16 cellular contexts compared by ENCODE assay signal in the genomic region with DNA sequence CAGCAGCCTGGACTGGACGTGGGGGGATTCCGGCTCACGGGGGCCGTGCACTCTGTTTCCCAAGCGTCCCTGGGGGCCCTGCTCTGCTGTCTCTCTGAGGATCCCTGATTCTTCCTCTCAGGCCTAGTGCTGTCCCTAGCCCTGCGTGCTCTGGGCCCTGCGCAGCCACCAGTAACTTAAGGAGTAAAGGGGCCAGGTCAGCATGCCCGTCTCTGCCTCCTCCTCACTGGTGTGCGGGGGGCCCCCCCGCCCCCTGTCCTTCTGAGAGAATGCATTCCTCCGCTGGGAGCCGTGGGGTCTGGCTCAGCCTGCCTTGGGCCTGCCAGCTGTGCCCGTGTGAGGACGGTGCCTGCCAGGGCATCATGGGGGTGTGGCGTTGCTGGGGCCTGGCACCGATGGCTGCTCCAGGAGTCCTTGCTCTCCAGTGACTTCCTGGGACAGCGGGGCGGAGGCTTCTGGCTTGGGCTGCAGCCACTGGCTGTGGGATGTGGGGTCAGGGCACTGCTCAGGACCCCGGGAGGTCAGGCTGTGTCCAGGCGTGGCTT.
DNase-seq lines count a peak whose midpoint lies in the region; ATAC-seq, FAIRE-seq and TF ChIP-seq lines count a peak whose summit lies in the region.
"Had no signal": no experiment of that assay in that cellular context is flagged by ENCODE, and none has a peak within 500 bp of the region (broad histone marks: within the 10 kb centered on the region; RNA-seq: fewer than 3 reads in every experiment).

No MANE protein-coding gene starts in this region.

- POLR2A ChIA-PET in activated CD4-positive, alpha-beta T cell treated with anti-CD3 and anti-CD28 coated beads, Interleukin-2, amount 10 ng/mL, durations not matched to agents 7 days and 5 days (lab: Charles Lee) = no interaction called here
- POLR2A ChIA-PET in HepG2 (lab: Yijun Ruan, JAX) = no interaction called here
- POLR2A ChIA-PET in activated CD4-positive, alpha-beta T cell treated with anti-CD3 and anti-CD28 coated beads for 36 hours (lab: Charles Lee) = no interaction called here

- ATAC-seq in RWPE2 (ENCODE audit: low read depth) (peak; percentile 52), HepG2 (peak; percentile 11; the same call in 2 of the 3 replicates), HG03439 (IDR thresholded peaks at IDR 0.05; ENCODE audit: unreplicated experiment) (no peak)
- no peak for ATAC-seq in activated CD4-positive, alpha-beta T cell treated with anti-CD3 and anti-CD28 coated beads for 36 hours

- no peak overlapping the region for H3K27ac ChIP-seq in RWPE2 (ENCODE audit: poor library complexity, severe bottlenecking)
- H3K27ac ChIP-seq in HepG2 (ENCODE audit: extremely low read length, insufficient read depth, low read length) = no peak overlapping the region
- H3K27ac ChIP-seq in spleen = peak overlapping the region in 7 of 8 donors; percentile 9 to 73 (median 54)
- H3K27ac ChIP-seq: A549, HL-60, KMS-11 had no signal

- H4K20me1 ChIP-seq in HepG2 (ENCODE audit: insufficient read depth, low read length) = no peaks in the 10 kb centered on the region

- H3K4me3 Mint-ChIP-seq in activated CD4-positive, alpha-beta T cell treated with anti-CD3 and anti-CD28 coated beads, Interleukin-2, amount 10 ng/mL, durations not matched to agents 7 days and 5 days = no peak overlapping the region
- H3K4me3 Mint-ChIP-seq in activated CD4-positive, alpha-beta T cell treated with anti-CD3 and anti-CD28 coated beads for 36 hours = no peak overlapping the region
- H3K4me3 Mint-ChIP-seq: activated naive CD4-positive, alpha-beta T cell treated with anti-CD3 and anti-CD28 coated beads, Interleukin-2, amount 50 U/mL, for 24 hours had no signal

- TF ChIP-seq RAD21 in HepG2 (CRISPR knock-in tag; IDR thresholded peaks at IDR 0.05) = no peak

- H3K4me2 ChIP-seq in HepG2 (ENCODE audit: low read depth, low read length) = no peak overlapping the region
- H3K4me2 ChIP-seq: KMS-11 had no signal

- no peaks in the 10 kb centered on the region for H3K36me3 Mint-ChIP-seq in activated CD4-positive, alpha-beta T cell treated with anti-CD3 and anti-CD28 coated beads, Interleukin-2, amount 10 ng/mL, durations not matched to agents 7 days and 5 days (ENCODE audit: low read depth)
- H3K36me3 Mint-ChIP-seq in activated CD4-positive, alpha-beta T cell treated with anti-CD3 and anti-CD28 coated beads for 36 hours (ENCODE audit: low read depth) = no peaks in the 10 kb centered on the region
- H3K36me3 Mint-ChIP-seq: activated naive CD4-positive, alpha-beta T cell treated with anti-CD3 and anti-CD28 coated beads, Interleukin-2, amount 50 U/mL, for 24 hours had no signal

- H3K36me3 ChIP-seq in RWPE2 (ENCODE audit: low read depth) = no peaks in the 10 kb centered on the region
- H3K36me3 ChIP-seq in HepG2 (replicated peaks in 1 of 2; ENCODE audit: control insufficient read depth in 1 of 2, insufficient read depth in 2 of 2, low read length in 2 of 2) = no peaks in the 10 kb centered on the region
- no peaks in the 10 kb centered on the region for H3K36me3 ChIP-seq in spleen

- CTCF ChIA-PET in activated CD4-positive, alpha-beta T cell treated with anti-CD3 and anti-CD28 coated beads, Interleukin-2, amount 10 ng/mL, durations not matched to agents 7 days and 5 days (lab: Charles Lee) = no interaction called here
- CTCF ChIA-PET in HepG2 (lab: Yijun Ruan, JAX; ENCODE audit: low intra/inter-chr PET ratio, low total read pairs) = no interaction called here
- CTCF ChIA-PET in activated CD4-positive, alpha-beta T cell treated with anti-CD3 and anti-CD28 coated beads for 36 hours (lab: Charles Lee) = interaction anchor here (0.6 kb wide), 1 partner anchor 388 kb away, joined by 3 read pairs; no protein-coding TSS in a partner anchor

- no peak overlapping the region for H3K9ac ChIP-seq in HepG2 (ENCODE audit: insufficient read depth, low read depth, low read length)
- H3K9ac ChIP-seq: KMS-11 had no signal

- intact Hi-C loops in HepG2 (cut with micrococcal nuclease; ENCODE audit: unreplicated experiment) (no loop called here), spleen (cut with DNase I; ENCODE audit: low total_unique reads) (no loop called here)
- intact Hi-C loops in activated CD4-positive, alpha-beta T cell treated with anti-CD3 and anti-CD28 coated beads for 36 hours (cut with DNase I, micrococcal nuclease) = no loop called here

- no peaks in the 10 kb centered on the region for H3K27me3 Mint-ChIP-seq in activated CD4-positive, alpha-beta T cell treated with anti-CD3 and anti-CD28 coated beads, Interleukin-2, amount 10 ng/mL, durations not matched to agents 7 days and 5 days
- H3K27me3 Mint-ChIP-seq in activated CD4-positive, alpha-beta T cell treated with anti-CD3 and anti-CD28 coated beads for 36 hours = no peaks in the 10 kb centered on the region
- H3K27me3 Mint-ChIP-seq: activated naive CD4-positive, alpha-beta T cell treated with anti-CD3 and anti-CD28 coated beads, Interleukin-2, amount 50 U/mL, for 24 hours had no signal

- in situ Hi-C loops in HepG2 (cut with HindIII; ENCODE audit: extremely low pct_ligation_motif_present, low pct_unique_long_range_greater_than_20kb) = no loop called here

- H3K9me3 ChIP-seq in RWPE2 (ENCODE audit: severe bottlenecking) (no peaks in the 10 kb centered on the region), HepG2 (ENCODE audit: low read length) (no peaks in the 10 kb centered on the region), spleen (peaks cover 0 to 1% (median 0%) of the 10 kb centered on the region in 8 donors)
- H3K9me3 ChIP-seq: A549 had no signal

- no TSS peak for BruUV-seq in HepG2 (replicated peaks; lab: Mats Ljungman, UMichigan)

- TF ChIP-seq POLR2A in HepG2 (IDR thresholded peaks at IDR 0.05; ENCODE audit: insufficient read depth in 1 of 2, low read depth in 2 of 2, low read length in 2 of 2) = no peak
- TF ChIP-seq POLR2A in spleen (IDR thresholded peaks at IDR 0.05) = no peak

- H3K27ac Mint-ChIP-seq in activated CD4-positive, alpha-beta T cell treated with anti-CD3 and anti-CD28 coated beads, Interleukin-2, amount 10 ng/mL, durations not matched to agents 7 days and 5 days = no peak overlapping the region
- H3K27ac Mint-ChIP-seq in activated CD4-positive, alpha-beta T cell treated with anti-CD3 and anti-CD28 coated beads for 36 hours = no peak overlapping the region
- H3K27ac Mint-ChIP-seq: activated naive CD4-positive, alpha-beta T cell treated with anti-CD3 and anti-CD28 coated beads, Interleukin-2, amount 50 U/mL, for 24 hours had no signal

- TF ChIP-seq EP300 in HepG2 (IDR thresholded peaks at IDR 0.05; ENCODE audit: low read depth in 2 of 2, low read length in 2 of 2) (no peak), HepG2 (CRISPR knock-in tag; IDR thresholded peaks at IDR 0.05; ENCODE audit: borderline replicate concordance) (no peak)

- H3K4me3 ChIP-seq in RWPE2 (ENCODE audit: severe bottlenecking) (no peak overlapping the region), HepG2 (replicated peaks in 1 of 3; ENCODE audit: insufficient read depth in 1 of 3, low read depth in 2 of 3, low read length in 3 of 3) (no peak overlapping the region), spleen (no peak overlapping the region)

- no peaks in the 10 kb centered on the region for H3K9me3 Mint-ChIP-seq in activated CD4-positive, alpha-beta T cell treated with anti-CD3 and anti-CD28 coated beads, Interleukin-2, amount 10 ng/mL, durations not matched to agents 7 days and 5 days
- no peaks in the 10 kb centered on the region for H3K9me3 Mint-ChIP-seq in activated CD4-positive, alpha-beta T cell treated with anti-CD3 and anti-CD28 coated beads for 36 hours (ENCODE audit: low read depth)
- H3K9me3 Mint-ChIP-seq: activated naive CD4-positive, alpha-beta T cell treated with anti-CD3 and anti-CD28 coated beads, Interleukin-2, amount 50 U/mL, for 24 hours had no signal

- H2AFZ ChIP-seq in HepG2 (ENCODE audit: low read length) = no peak overlapping the region

- TF ChIP-seq CTCF in RWPE2 (IDR thresholded peaks at IDR 0.05; ENCODE audit: poor library complexity, severe bottlenecking) (no peak), HepG2 (CRISPR knock-in tag; IDR thresholded peaks at IDR 0.05) (no peak), spleen (IDR thresholded peaks at IDR 0.05 in 8 of 11, conservative IDR thresholded peaks at IDR 0.05 in 3 of 11) (no peak)

- no peaks in the 10 kb centered on the region for H3K79me2 ChIP-seq in HepG2 (ENCODE audit: insufficient read depth, low read length)

- H3K27me3 ChIP-seq in RWPE2 (ENCODE audit: insufficient read depth, poor library complexity, severe bottlenecking) = no peaks in the 10 kb centered on the region
- H3K27me3 ChIP-seq in HepG2 (ENCODE audit: control insufficient read depth in 1 of 2, insufficient read depth in 2 of 2, low read length in 2 of 2) = peaks cover 3 to 31% of the 10 kb centered on the region in 2 experiments; a peak in 4 of 5 replicates
- no peaks in the 10 kb centered on the region for H3K27me3 ChIP-seq in spleen (replicated peaks in 1 of 7)

- WGBS in HepG2 (ENCODE audit: low lambda C conversion rate) = 39% methylated on average over 8 of the region's 20 CpGs
- WGBS in spleen, 5 donors = 47 to 75% (median 70%) methylated on average over 8 to 20 of the region's 20 CpGs

- peak; percentile 1 for DNase-seq in activated CD4-positive, alpha-beta T cell treated with anti-CD3 and anti-CD28 coated beads for 48 hours
- DNase-seq in activated CD4-positive, alpha-beta T cell treated with anti-CD3 and anti-CD28 coated beads, Interleukin-2, amount 10 ng/mL, durations not matched to agents 7 days and 5 days = no peak
- DNase-seq in RWPE2 (ENCODE audit: low spot score) = peak; percentile 67
- DNase-seq in HepG2 (ENCODE audit: low spot score) = no peak
- peak; percentile 69 for DNase-seq in spleen
- DNase-seq in T-helper 2 cell = no peak
- DNase-seq in activated CD4-positive, alpha-beta T cell treated with anti-CD3 and anti-CD28 coated beads for 36 hours = no peak
- DNase-seq: effector CD8-positive, alpha-beta T cell; NCI-H1436; NCI-H345; occipital lobe had no signal

- no peak for FAIRE-seq in HepG2 (lab: Jason Lieb, UNC)
- FAIRE-seq: A549 had no signal

- no peaks in the 10 kb centered on the region for H3K4me1 Mint-ChIP-seq in activated CD4-positive, alpha-beta T cell treated with anti-CD3 and anti-CD28 coated beads, Interleukin-2, amount 10 ng/mL, durations not matched to agents 7 days and 5 days
- H3K4me1 Mint-ChIP-seq in activated CD4-positive, alpha-beta T cell treated with anti-CD3 and anti-CD28 coated beads for 36 hours = no peaks in the 10 kb centered on the region
- H3K4me1 Mint-ChIP-seq: activated naive CD4-positive, alpha-beta T cell treated with anti-CD3 and anti-CD28 coated beads, Interleukin-2, amount 50 U/mL, for 24 hours had no signal

- H3K4me1 ChIP-seq in RWPE2 (ENCODE audit: insufficient read depth, poor library complexity, severe bottlenecking) = no peaks in the 10 kb centered on the region
- H3K4me1 ChIP-seq in HepG2 (ENCODE audit: insufficient read depth, low read length) = peaks cover 18% of the 10 kb centered on the region
- H3K4me1 ChIP-seq in spleen = peaks cover 0 to 18% (median 5%) of the 10 kb centered on the region in 6 donors
- H3K4me1 ChIP-seq: A549 had no signal

TF ChIP-seq in HepG2, 621 proteins besides CTCF, POLR2A, EP300 and RAD21 (continues in another document):
- TF ChIP-seq AGO2 (optimal IDR thresholded peaks at IDR 0.05; ENCODE audit: low read depth, low read length) = peak; percentile 46
- no peak for TF ChIP-seq ZNF614 (CRISPR knock-in tag; IDR thresholded peaks at IDR 0.05; ENCODE audit: borderline replicate concordance)
- 0 out of 2 replicates have a peak, but pooled peaks have one; percentile 36 for TF ChIP-seq HNRNPL (IDR thresholded peaks at IDR 0.05; ENCODE audit: low read depth, low read length)

Comparison
In these comparisons a context has a peak if more than half of its experiments do, and no peak if none do; other contexts are left out.
1. DNase-seq: peak in activated CD4-positive, alpha-beta T cell treated with anti-CD3 and anti-CD28 coated beads for 48 hours (single experiment), RWPE2 (single experiment) and spleen (single experiment); none in activated CD4-positive, alpha-beta T cell treated with anti-CD3 and anti-CD28 coated beads, Interleukin-2, amount 10 ng/mL, durations not matched to agents 7 days and 5 days (single experiment), HepG2 (single experiment), T-helper 2 cell (0 of 5) and activated CD4-positive, alpha-beta T cell treated with anti-CD3 and anti-CD28 coated beads for 36 hours (single experiment).
2. ATAC-seq: peak in RWPE2 (single experiment) and HepG2 (single experiment); none in HG03439 (single experiment) and activated CD4-positive, alpha-beta T cell treated with anti-CD3 and anti-CD28 coated beads for 36 hours (single experiment).
3. H3K27ac ChIP-seq: peak in spleen (7 of 8); none in RWPE2 (single experiment) and HepG2 (single experiment).